In genomic region chr1:149783289-149783688, GRCh38 we compare ENCODE assay signal across 7 cellular contexts. TPM values are rescaled to one million over a fixed set of nuclear protein-coding genes. Genes with fewer than 3 reads are reported as not detected.
"Had no signal": no experiment of that assay in that cellular context is flagged by ENCODE, and none has a peak within 500 bp of the region (broad histone marks: within the 10 kb centered on the region; RNA-seq: fewer than 3 reads in every experiment).

No MANE protein-coding gene starts in this region.

RNA-seq across cellular contexts. Expression of gene FCGR1A, which starts 0.8 kb away (rescaled TPM):
- total RNA-seq: GM23248, GM23338, H1, H4, H7, H9, HFFc6 had no signal
